Comparison of ENCODE assay signal across 1 cellular context in genomic region chr18:55318864-55319516, GRCh38.
TF ChIP-seq lines count a peak whose summit lies in the region.

No MANE protein-coding gene starts in this region.

TF ChIP-seq in liver, 16 proteins besides CTCF, POLR2A, EP300 and RAD21 (continued from another document):
- peak; percentile 42 for TF ChIP-seq REST (IDR thresholded peaks at IDR 0.05)
